ENCODE assay signal across 12 cellular contexts in the genomic region with DNA sequence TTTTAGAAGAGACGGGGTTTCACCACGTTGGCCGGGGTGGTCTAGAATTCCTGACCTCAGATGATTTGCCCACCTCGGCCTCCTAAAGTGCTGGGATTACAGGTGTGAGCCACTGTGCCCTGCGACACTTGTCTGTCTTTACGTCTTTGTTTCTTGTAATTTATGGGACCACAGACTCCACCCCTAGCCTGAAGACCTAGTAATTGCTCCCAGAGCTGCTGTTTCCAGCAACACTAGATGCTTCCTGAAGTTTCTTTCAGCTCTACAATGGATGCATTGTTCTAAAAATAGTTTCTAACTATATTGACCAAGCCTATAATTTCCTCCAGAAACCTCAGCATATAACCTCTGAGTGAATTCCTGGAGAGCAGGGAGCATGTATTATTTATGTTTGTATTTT. TPM values are rescaled to one million over a fixed set of nuclear protein-coding genes. Genes with fewer than 3 reads are reported as not detected.
DNase-seq lines count a peak whose midpoint lies in the region; ATAC-seq and TF ChIP-seq lines count a peak whose summit lies in the region.
"Had no signal": no experiment of that assay in that cellular context is flagged by ENCODE, and none has a peak within 500 bp of the region (broad histone marks: within the 10 kb centered on the region; RNA-seq: fewer than 3 reads in every experiment).

No MANE protein-coding gene starts in this region.

- intact Hi-C loops in CD14-positive monocyte (cut with micrococcal nuclease) (no loop called here), mucosa of descending colon (cut with DNase I, micrococcal nuclease) (no loop called here), PC-3 (cut with micrococcal nuclease) (no loop called here)

- H3K27me3 Mint-ChIP-seq in CD14-positive monocyte (ENCODE audit: low read depth in 3 of 3) (no peaks in the 10 kb centered on the region), WTC11 (ENCODE audit: low read depth) (no peaks in the 10 kb centered on the region)

- H3K4me2 ChIP-seq in PC-3 (ENCODE audit: low read length) = no peak overlapping the region

- H3K27ac Mint-ChIP-seq in CD14-positive monocyte = peak overlapping the region in 6 of 7 donors; percentile 6 to 69 (median 54)
- peak overlapping the region; percentile 93 for H3K27ac Mint-ChIP-seq in WTC11
- H3K27ac Mint-ChIP-seq: HFFc6 had no signal

- H2AFZ ChIP-seq in PC-3 (ENCODE audit: low read length) = no peak overlapping the region

- POLR2A ChIA-PET in WTC11 (lab: Charles Lee) = interaction anchor here (0.5 to 2.1 kb wide), 3 partner anchors 14 to 161 kb away, joined by 3 to 7 read pairs (median 6); partner anchors contain the start of gene GCNT1
- POLR2A ChIA-PET in PC-3 (lab: Charles Lee; ENCODE audit: unreplicated experiment) = no interaction called here

- H3K9me2 ChIP-seq in PC-3 (replicated peaks; ENCODE audit: low read length) = no peaks in the 10 kb centered on the region

- no peak for DNase-seq in CD14-positive monocyte (ENCODE audit: low spot score)
- no peak for DNase-seq in WTC11 (ENCODE audit: low spot score)
- peak in 2 of 3 donors; percentile 33 to 79 for DNase-seq in mucosa of descending colon
- DNase-seq in PC-3 = no peak
- DNase-seq: activated T-cell treated with anti-CD3 and anti-CD28 coated beads, Interleukin-2, amount 50 U/mL, for 48 hours; erythroblast; HFFc6 had no signal

- TF ChIP-seq CTCF in CD14-positive monocyte (IDR thresholded peaks at IDR 0.05) (no peak), WTC11 (IDR thresholded peaks at IDR 0.05) (no peak), mucosa of descending colon (IDR thresholded peaks at IDR 0.05) (no peak), PC-3 (conservative IDR thresholded peaks at IDR 0.05; ENCODE audit: low read depth, low read length) (no peak)

- H3K4me3 Mint-ChIP-seq in CD14-positive monocyte (no peak overlapping the region), WTC11 (peak overlapping the region; percentile 25; the same call in 1 of the 2 replicates)
- H3K4me3 Mint-ChIP-seq: HFFc6 had no signal

- H3K9me3 ChIP-seq in mucosa of descending colon (no peaks in the 10 kb centered on the region), PC-3 (ENCODE audit: low read length) (no peaks in the 10 kb centered on the region)

- ATAC-seq in WTC11 (peak; percentile 40), mucosa of descending colon (peak; percentile 96), GM21786 (IDR thresholded peaks at IDR 0.05; ENCODE audit: unreplicated experiment) (no peak), GM18868 (IDR thresholded peaks at IDR 0.05; ENCODE audit: unreplicated experiment) (no peak), PC-3 (no peak)
- no peak for ATAC-seq in activated CD4-positive, CD25-positive, alpha-beta regulatory T cell treated with anti-CD3 and anti-CD28 coated beads, Interleukin-2, amount 50 U/mL, for 24 hours
- ATAC-seq: Panc1 had no signal

- no peak for TF ChIP-seq RAD21 in Ishikawa (IDR thresholded peaks at IDR 0.05; ENCODE audit: low read depth)

- H3K4me3 ChIP-seq in mucosa of descending colon = no peak overlapping the region
- H3K4me3 ChIP-seq in PC-3 (ENCODE audit: low read length) = no peak overlapping the region

- H3K9me3 Mint-ChIP-seq in CD14-positive monocyte (peaks cover 1 to 5% (median 3%) of the 10 kb centered on the region in 7 donors), WTC11 (peaks cover 6% of the 10 kb centered on the region)

- H3K4me1 Mint-ChIP-seq in CD14-positive monocyte (peaks cover 63% of the 10 kb centered on the region), WTC11 (peaks cover 64% of the 10 kb centered on the region)

- peak; percentile 55; the same call in 1 of the 2 replicates for TF ChIP-seq EP300 in Ishikawa (IDR thresholded peaks at IDR 0.05; ENCODE audit: borderline replicate concordance)

- no peaks in the 10 kb centered on the region for H3K27me3 ChIP-seq in PC-3 (ENCODE audit: low read length)

- no peaks in the 10 kb centered on the region for H3K79me2 ChIP-seq in PC-3 (ENCODE audit: low read length)

- no TSS peak for BruUV-seq in PC-3 (replicated peaks; lab: Mats Ljungman, UMichigan)

- H4K20me1 ChIP-seq in PC-3 (ENCODE audit: low read length) = no peaks in the 10 kb centered on the region

- H3K27ac ChIP-seq in PC-3 (ENCODE audit: low read length) = no peak overlapping the region

- peaks cover 12 to 16% of the 10 kb centered on the region in 2 donors for H3K36me3 Mint-ChIP-seq in CD14-positive monocyte
- peaks cover 6% of the 10 kb centered on the region for H3K36me3 Mint-ChIP-seq in WTC11

- no peaks in the 10 kb centered on the region for H3F3A ChIP-seq in PC-3 (ENCODE audit: low read length, unreplicated experiment)

- H3K36me3 ChIP-seq in mucosa of descending colon (ENCODE audit: low read depth) = no peaks in the 10 kb centered on the region
- H3K36me3 ChIP-seq in PC-3 (ENCODE audit: low read depth, low read length) = no peaks in the 10 kb centered on the region

- no peak overlapping the region for H3K9ac ChIP-seq in PC-3 (ENCODE audit: low read length)

- H3K4me1 ChIP-seq in mucosa of descending colon (ENCODE audit: low read depth) (peaks cover 18% of the 10 kb centered on the region), PC-3 (ENCODE audit: insufficient read depth, low read length) (no peaks in the 10 kb centered on the region)

- CTCF ChIA-PET in WTC11 (lab: Charles Lee) (interaction anchor here (1.0 to 1.5 kb wide), 3 partner anchors 12 to 185 kb away, joined by 3 to 4 read pairs (median 3); partner anchors contain the start of gene GCNT1), PC-3 (lab: Charles Lee) (no interaction called here)

TF ChIP-seq in Ishikawa, 13 proteins besides CTCF, POLR2A, EP300 and RAD21:
- TF ChIP-seq, protein P1, sequence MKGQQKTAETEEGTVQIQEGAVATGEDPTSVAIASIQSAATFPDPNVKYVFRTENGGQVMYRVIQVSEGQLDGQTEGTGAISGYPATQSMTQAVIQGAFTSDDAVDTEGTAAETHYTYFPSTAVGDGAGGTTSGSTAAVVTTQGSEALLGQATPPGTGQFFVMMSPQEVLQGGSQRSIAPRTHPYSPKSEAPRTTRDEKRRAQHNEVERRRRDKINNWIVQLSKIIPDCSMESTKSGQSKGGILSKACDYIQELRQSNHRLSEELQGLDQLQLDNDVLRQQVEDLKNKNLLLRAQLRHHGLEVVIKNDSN (IDR thresholded peaks at IDR 0.05) = no peak
- TF ChIP-seq TEAD4 (IDR thresholded peaks at IDR 0.05) = peak; percentile 56; the same call in 1 of the 2 replicates
- peak; percentile 64 for TF ChIP-seq TCF12 (IDR thresholded peaks at IDR 0.05; ENCODE audit: low read depth)
- TF ChIP-seq FOXM1 (IDR thresholded peaks at IDR 0.05; ENCODE audit: borderline replicate concordance, low read depth) = 0 out of 2 replicates have a peak, but pooled peaks have one; percentile 26
- TF ChIP-seq NFIC (IDR thresholded peaks at IDR 0.05) = peak; percentile 17; the same call in 1 of the 2 replicates

TF ChIP-seq in WTC11, 78 proteins besides CTCF, POLR2A, EP300 and RAD21 (continues in another document):
- no peak for TF ChIP-seq HMGA2 (CRISPR knock-in tag; IDR thresholded peaks at IDR 0.05)
- TF ChIP-seq ZNF232 (CRISPR knock-in tag; IDR thresholded peaks at IDR 0.05) = no peak
- TF ChIP-seq, protein P2, sequence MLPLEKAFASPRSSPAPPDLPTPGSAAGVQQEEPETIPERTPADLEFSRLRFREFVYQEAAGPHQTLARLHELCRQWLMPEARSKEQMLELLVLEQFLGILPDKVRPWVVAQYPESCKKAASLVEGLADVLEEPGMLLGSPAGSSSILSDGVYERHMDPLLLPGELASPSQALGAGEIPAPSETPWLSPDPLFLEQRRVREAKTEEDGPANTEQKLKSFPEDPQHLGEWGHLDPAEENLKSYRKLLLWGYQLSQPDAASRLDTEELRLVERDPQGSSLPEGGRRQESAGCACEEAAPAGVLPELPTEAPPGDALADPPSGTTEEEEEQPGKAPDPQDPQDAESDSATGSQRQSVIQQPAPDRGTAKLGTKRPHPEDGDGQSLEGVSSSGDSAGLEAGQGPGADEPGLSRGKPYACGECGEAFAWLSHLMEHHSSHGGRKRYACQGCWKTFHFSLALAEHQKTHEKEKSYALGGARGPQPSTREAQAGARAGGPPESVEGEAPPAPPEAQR (CRISPR knock-in tag; IDR thresholded peaks at IDR 0.05) = no peak
- TF ChIP-seq, protein P3, sequence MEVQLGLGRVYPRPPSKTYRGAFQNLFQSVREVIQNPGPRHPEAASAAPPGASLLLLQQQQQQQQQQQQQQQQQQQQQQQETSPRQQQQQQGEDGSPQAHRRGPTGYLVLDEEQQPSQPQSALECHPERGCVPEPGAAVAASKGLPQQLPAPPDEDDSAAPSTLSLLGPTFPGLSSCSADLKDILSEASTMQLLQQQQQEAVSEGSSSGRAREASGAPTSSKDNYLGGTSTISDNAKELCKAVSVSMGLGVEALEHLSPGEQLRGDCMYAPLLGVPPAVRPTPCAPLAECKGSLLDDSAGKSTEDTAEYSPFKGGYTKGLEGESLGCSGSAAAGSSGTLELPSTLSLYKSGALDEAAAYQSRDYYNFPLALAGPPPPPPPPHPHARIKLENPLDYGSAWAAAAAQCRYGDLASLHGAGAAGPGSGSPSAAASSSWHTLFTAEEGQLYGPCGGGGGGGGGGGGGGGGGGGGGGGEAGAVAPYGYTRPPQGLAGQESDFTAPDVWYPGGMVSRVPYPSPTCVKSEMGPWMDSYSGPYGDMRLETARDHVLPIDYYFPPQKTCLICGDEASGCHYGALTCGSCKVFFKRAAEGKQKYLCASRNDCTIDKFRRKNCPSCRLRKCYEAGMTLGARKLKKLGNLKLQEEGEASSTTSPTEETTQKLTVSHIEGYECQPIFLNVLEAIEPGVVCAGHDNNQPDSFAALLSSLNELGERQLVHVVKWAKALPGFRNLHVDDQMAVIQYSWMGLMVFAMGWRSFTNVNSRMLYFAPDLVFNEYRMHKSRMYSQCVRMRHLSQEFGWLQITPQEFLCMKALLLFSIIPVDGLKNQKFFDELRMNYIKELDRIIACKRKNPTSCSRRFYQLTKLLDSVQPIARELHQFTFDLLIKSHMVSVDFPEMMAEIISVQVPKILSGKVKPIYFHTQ (CRISPR knock-in tag; IDR thresholded peaks at IDR 0.05) = no peak
- TF ChIP-seq GRHL2 (CRISPR knock-in tag; IDR thresholded peaks at IDR 0.05; ENCODE audit: insufficient replicate concordance, severe bottlenecking) = no peak
- TF ChIP-seq SP1 (CRISPR knock-in tag; conservative IDR thresholded peaks at IDR 0.05) = no peak
- no peak for TF ChIP-seq ZMAT4 (CRISPR knock-in tag; IDR thresholded peaks at IDR 0.05)
- no peak for TF ChIP-seq SOX15 (CRISPR knock-in tag; IDR thresholded peaks at IDR 0.05)
- TF ChIP-seq NR3C1 (CRISPR knock-in tag; conservative IDR thresholded peaks at IDR 0.05; ENCODE audit: low read depth) = no peak

RNA-seq across cellular contexts. Expression of gene GCNT1, which starts 13.9 kb away (rescaled TPM):
- 10 to 100 TPM in 1 of 2 donors, 1 to 10 TPM in 1; 8.4 to 15.4 TPM for polyA plus RNA-seq in CD14-positive monocyte
- total RNA-seq in WTC11 (2021) (15.6 to 17.2 TPM (median 16.1 TPM) in 3 replicates), mucosa of descending colon (10 to 100 TPM; 16.4 to 38.1 (median 28.1) TPM), PC-3 (2014; rRNA removed) (0.29 TPM in 2 replicates)

Comparison
In these comparisons a context has a peak if more than half of its experiments do, and no peak if none do; other contexts are left out.
1. DNase-seq: peak in mucosa of descending colon (2 of 3); none in CD14-positive monocyte (single experiment), WTC11 (single experiment) and PC-3 (single experiment).
2. ATAC-seq: peak in WTC11 (single experiment) and mucosa of descending colon (single experiment); none in GM21786 (single experiment), GM18868 (single experiment), PC-3 (single experiment) and activated CD4-positive, CD25-positive, alpha-beta regulatory T cell treated with anti-CD3 and anti-CD28 coated beads, Interleukin-2, amount 50 U/mL, for 24 hours (0 of 2).
3. RNA of gene GCNT1, which starts 13.9 kb away (total RNA-seq): 16.4 to 38.1 TPM in mucosa of descending colon and 15.6 to 17.2 TPM in WTC11; 0.29 TPM in PC-3; every median in the first group is over 10 times any median in the second.